8 cellular contexts compared by ENCODE assay signal in the genomic region with DNA sequence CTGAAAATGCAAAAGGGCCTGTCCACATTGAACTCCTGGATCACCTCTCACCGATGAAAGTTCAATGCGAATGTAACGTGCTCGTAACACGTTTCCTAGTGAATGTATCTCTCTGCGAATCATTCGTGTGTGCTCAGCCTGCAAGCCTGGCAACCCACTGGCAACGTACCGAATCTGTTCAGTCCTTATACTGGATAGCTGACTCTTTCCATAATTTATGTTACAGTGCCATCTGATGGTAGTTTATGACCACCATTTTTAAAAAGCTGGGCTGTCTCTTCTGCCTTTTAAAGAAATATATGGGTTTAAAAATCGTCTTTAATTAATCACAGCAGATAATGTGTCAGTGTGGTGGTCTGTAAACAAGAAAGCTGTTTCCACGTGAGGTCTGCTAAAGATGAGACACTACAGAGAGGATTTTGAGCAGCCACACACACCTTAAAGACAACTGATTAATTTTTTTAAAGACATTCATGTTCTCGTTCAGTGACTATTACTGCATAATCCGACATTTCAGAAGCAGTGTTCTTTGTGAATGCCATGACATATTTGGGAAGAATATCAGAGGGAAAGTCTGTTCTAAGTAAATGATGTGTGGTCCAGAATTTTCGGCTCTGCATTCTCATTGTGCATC.
DNase-seq lines count a peak whose midpoint lies in the region; TF ChIP-seq lines count a peak whose summit lies in the region.

No MANE protein-coding gene starts in this region.

- H3K27me3 ChIP-seq in ACC112 (ENCODE audit: insufficient read depth, low read length): no peaks in the 10 kb centered on the region
- peaks cover 3% of the 10 kb centered on the region for H3K27me3 ChIP-seq in neuron (ENCODE audit: insufficient read depth, low read length)

- CTCF ChIA-PET in GM10248 (lab: Yijun Ruan, JAX): interaction anchor here (0.7 to 1.2 kb wide), 5 partner anchors 13 to 1595 kb away, joined by 3 to 12 read pairs (median 3); no protein-coding TSS in a partner anchor

- H3K4me3 ChIP-seq in ACC112 (ENCODE audit: low read depth, low read length) (no peak overlapping the region), fibroblast of pulmonary artery (replicated peaks; ENCODE audit: low read depth, low read length) (no peak overlapping the region), neuron (ENCODE audit: low read length) (no peak overlapping the region)

- no peaks in the 10 kb centered on the region for H3K36me3 ChIP-seq in ACC112 (ENCODE audit: insufficient read depth, low read length)
- no peaks in the 10 kb centered on the region for H3K36me3 ChIP-seq in neuron (ENCODE audit: insufficient read depth, low read length)

- no peaks in the 10 kb centered on the region for H3K79me2 ChIP-seq in ACC112 (ENCODE audit: control insufficient read depth, insufficient read depth, low read length, unreplicated experiment)

- TF ChIP-seq CTCF in GM10248 (IDR thresholded peaks at IDR 0.05; ENCODE audit: control extremely low read depth, extremely low read depth, low read depth, missing control alignments) (peak; percentile 44), fibroblast of pulmonary artery (IDR thresholded peaks at IDR 0.05; ENCODE audit: low read length, missing control alignments) (peak; percentile 52)

- POLR2A ChIA-PET in GM10248 (lab: Yijun Ruan, JAX): no interaction called here

- H3K9me3 ChIP-seq in neuron (ENCODE audit: low read length): no peaks in the 10 kb centered on the region

- H3K27ac ChIP-seq in ACC112 (ENCODE audit: low read depth, low read length): no peak overlapping the region

- DNase-seq in GM10248 (ENCODE audit: extremely low spot score) (peak; percentile 43), NCI-H146 (lab: John Stamatoyannopoulos, UW) (peak; percentile 68), UCSD-AML1 (lab: John Stamatoyannopoulos, UW; ENCODE audit: unreplicated experiment) (peak; percentile 21), fibroblast of pulmonary artery (ENCODE audit: low read depth) (peak; percentile 75), ureter (ENCODE audit: low spot score) (no peak), posterior vena cava (ENCODE audit: low spot score) (no peak)

- H3K4me1 ChIP-seq in ACC112 (ENCODE audit: control insufficient read depth, insufficient read depth, low read length, unreplicated experiment) (peaks cover 5% of the 10 kb centered on the region), neuron (ENCODE audit: insufficient read depth, low read length) (peaks cover 6% of the 10 kb centered on the region)

- intact Hi-C loops in posterior vena cava (cut with DNase I): no loop called here

- H2AFZ ChIP-seq in ACC112 (ENCODE audit: low read length, unreplicated experiment): peak overlapping the region; percentile 4
- peak overlapping the region; percentile 22 for H2AFZ ChIP-seq in neuron (ENCODE audit: low read depth, low read length)

Comparison
In these comparisons a context has a peak if more than half of its experiments do, and no peak if none do; other contexts are left out.
1. DNase-seq: peak in GM10248 (single experiment), NCI-H146 (single experiment), UCSD-AML1 (single experiment) and fibroblast of pulmonary artery (single experiment); none in ureter (single experiment) and posterior vena cava (single experiment).